ENCODE assay signal across 1 cellular context in the genomic region with DNA sequence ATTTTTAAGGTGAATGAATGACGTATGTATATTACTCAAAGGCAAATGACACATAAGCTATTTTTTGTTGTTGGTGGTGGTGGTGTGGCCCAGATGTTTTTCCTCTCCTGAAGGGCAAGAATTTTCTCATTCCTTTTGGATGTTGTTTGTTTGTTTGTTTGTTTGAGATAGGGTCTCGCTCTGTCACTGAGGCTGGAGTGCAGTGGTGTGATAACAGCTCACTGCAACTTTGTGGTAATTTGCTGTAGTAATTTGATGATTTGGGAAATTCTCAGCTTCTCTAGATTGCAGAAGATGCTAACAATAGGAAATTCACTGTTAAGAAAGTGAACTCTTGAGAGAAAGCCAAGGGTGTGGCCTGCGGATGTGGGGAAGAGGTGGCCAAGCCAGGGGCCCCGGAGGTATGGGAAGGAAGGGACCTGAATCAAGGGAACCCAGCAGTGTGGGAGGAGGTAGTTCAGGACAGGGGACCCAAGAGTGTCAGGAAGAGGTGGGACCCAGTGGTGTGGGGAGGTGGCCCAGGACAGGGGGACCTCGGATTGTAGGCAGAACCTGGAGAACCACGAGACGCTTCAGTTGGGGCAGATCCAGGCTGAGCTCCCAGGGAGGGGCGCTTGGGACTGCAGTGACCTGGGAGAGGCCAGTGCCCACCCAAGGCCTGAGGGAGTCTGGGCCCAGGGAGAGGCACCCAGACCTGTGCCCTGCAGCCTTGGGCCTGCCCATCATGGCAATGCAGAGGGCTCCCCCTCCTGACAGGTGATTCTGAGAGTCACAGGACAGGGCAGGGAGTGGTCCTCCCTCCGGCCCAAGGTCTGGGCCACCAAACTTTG.
TF ChIP-seq lines count a peak whose summit lies in the region.

No MANE protein-coding gene starts in this region.

TF ChIP-seq in GM12878, 131 proteins besides CTCF, POLR2A, EP300 and RAD21:
- TF ChIP-seq FOXK2 (IDR thresholded peaks at IDR 0.05) = no peak
- TF ChIP-seq EGR1 (IDR thresholded peaks at IDR 0.05; ENCODE audit: borderline replicate concordance in 1 of 2, low read depth in 2 of 2, low read length in 2 of 2) = no peak
- TF ChIP-seq REST (IDR thresholded peaks at IDR 0.05; ENCODE audit: low read depth, low read length) = no peak
- no peak for TF ChIP-seq KLF5 (IDR thresholded peaks at IDR 0.05; ENCODE audit: partially characterized antibody)
- TF ChIP-seq E4F1 (IDR thresholded peaks at IDR 0.05; ENCODE audit: borderline replicate concordance, partially characterized antibody) = no peak
- TF ChIP-seq SPI1 (IDR thresholded peaks at IDR 0.05; ENCODE audit: borderline replicate concordance, insufficient read depth, low read depth, low read length) = no peak
- no peak for TF ChIP-seq TAF1 (IDR thresholded peaks at IDR 0.05; ENCODE audit: borderline replicate concordance, low read depth, low read length)
- no peak for TF ChIP-seq MYB (IDR thresholded peaks at IDR 0.05; ENCODE audit: borderline replicate concordance, low read depth, low read length)
- no peak for TF ChIP-seq RB1 (IDR thresholded peaks at IDR 0.05; ENCODE audit: borderline replicate concordance)
TF ChIP-seq in GM12878: peak in this region for 0.
